In genomic region chr10:62075912-62076311, GRCh38 we compare ENCODE assay signal across 11 cellular contexts.
DNase-seq lines count a peak whose midpoint lies in the region; ATAC-seq and TF ChIP-seq lines count a peak whose summit lies in the region.
"Had no signal": no experiment of that assay in that cellular context is flagged by ENCODE, and none has a peak within 500 bp of the region (broad histone marks: within the 10 kb centered on the region; RNA-seq: fewer than 3 reads in every experiment).

No MANE protein-coding gene starts in this region.

- POLR2A ChIA-PET in Panc1 (lab: Charles Lee) = interaction anchor here (0.6 kb wide), 1 partner anchor 1522 kb away, joined by 3 read pairs; no protein-coding TSS in a partner anchor

- CTCF ChIA-PET in Panc1 (lab: Charles Lee) = no interaction called here

- H4K20me1 ChIP-seq in MM.1S (ENCODE audit: insufficient read depth, low read length) = no peaks in the 10 kb centered on the region

- no peaks in the 10 kb centered on the region for H3K27me3 ChIP-seq in Panc1 (ENCODE audit: control insufficient read depth, insufficient read depth, low read length)
- no peaks in the 10 kb centered on the region for H3K27me3 ChIP-seq in left ventricle myocardium inferior (ENCODE audit: low read depth)
- H3K27me3 ChIP-seq in upper lobe of right lung = no peaks in the 10 kb centered on the region
- H3K27me3 ChIP-seq in MM.1S (replicated peaks; ENCODE audit: insufficient read depth, low read length) = no peaks in the 10 kb centered on the region

- peak; percentile 9 for ATAC-seq in Right ventricle myocardium inferior
- ATAC-seq in Right ventricle myocardium superior (ENCODE audit: poor library complexity) = no peak
- ATAC-seq in Panc1 = no peak
- ATAC-seq in upper lobe of right lung = no peak

- H3K4me3 ChIP-seq in Panc1 (ENCODE audit: low read depth in 2 of 2, low read length in 2 of 2) = no peak overlapping the region
- no peak overlapping the region for H3K4me3 ChIP-seq in left ventricle myocardium inferior
- no peak overlapping the region for H3K4me3 ChIP-seq in upper lobe of right lung
- no peak overlapping the region for H3K4me3 ChIP-seq in MM.1S (ENCODE audit: low read length)

- no peaks in the 10 kb centered on the region for H3K9me3 ChIP-seq in Panc1 (ENCODE audit: control insufficient read depth, insufficient read depth, low read depth, low read length)
- no peaks in the 10 kb centered on the region for H3K9me3 ChIP-seq in left ventricle myocardium inferior (replicated peaks)
- no peaks in the 10 kb centered on the region for H3K9me3 ChIP-seq in upper lobe of right lung
- no peaks in the 10 kb centered on the region for H3K9me3 ChIP-seq in MM.1S (replicated peaks; ENCODE audit: insufficient read depth, low read length)

- TF ChIP-seq CTCF in Panc1 (IDR thresholded peaks at IDR 0.05) = no peak
- no peak for TF ChIP-seq CTCF in left ventricle myocardium inferior (IDR thresholded peaks at IDR 0.05; ENCODE audit: borderline replicate concordance)
- no peak for TF ChIP-seq CTCF in upper lobe of right lung (IDR thresholded peaks at IDR 0.05)
- no peak for TF ChIP-seq CTCF in MM.1S (IDR thresholded peaks at IDR 0.05; ENCODE audit: low read length)

- H3K27ac ChIP-seq in Panc1 (ENCODE audit: low read length) (peak overlapping the region; percentile 14; the same call in 1 of the 2 replicates), left ventricle myocardium inferior (replicated peaks) (peak overlapping the region; percentile 55), upper lobe of right lung (peak overlapping the region; percentile 11), MM.1S (ENCODE audit: low read length) (no peak overlapping the region)
- H3K27ac ChIP-seq: C4-2B had no signal

- H3F3A ChIP-seq in MM.1S (ENCODE audit: insufficient read depth, low read length) = no peaks in the 10 kb centered on the region

- H3K36me3 ChIP-seq in Panc1 (ENCODE audit: control insufficient read depth, insufficient read depth, low read length) (peaks cover 3% of the 10 kb centered on the region), left ventricle myocardium inferior (peaks cover 38% of the 10 kb centered on the region), upper lobe of right lung (peaks cover 39% of the 10 kb centered on the region), MM.1S (replicated peaks; ENCODE audit: insufficient read depth, low read length) (peaks cover 24% of the 10 kb centered on the region)

- BruUV-seq in Panc1 (replicated peaks; lab: Mats Ljungman, UMichigan) = no TSS peak

- H3K9me2 ChIP-seq in MM.1S (replicated peaks; ENCODE audit: insufficient read depth, low read length) = no peaks in the 10 kb centered on the region

- intact Hi-C loops in Right ventricle myocardium inferior (cut with DNase I) (no loop called here), Right ventricle myocardium superior (cut with DNase I) (no loop called here), Panc1 (cut with micrococcal nuclease; ENCODE audit: unreplicated experiment) (no loop called here), left ventricle myocardium inferior (cut with micrococcal nuclease) (no loop called here), upper lobe of right lung (cut with DNase I) (no loop called here)

- peaks cover 98% of the 10 kb centered on the region for H3K79me2 ChIP-seq in MM.1S (ENCODE audit: low read length)

- no peak overlapping the region for H3K9ac ChIP-seq in MM.1S (ENCODE audit: low read length)

- in situ Hi-C loops in Panc1 (cut with HindIII; ENCODE audit: low pct_unique_long_range_greater_than_20kb, low sequenced_read_pairs) = no loop called here

- H3K4me2 ChIP-seq in MM.1S (ENCODE audit: low read depth, low read length) = no peak overlapping the region

- DNase-seq in Right ventricle myocardium inferior (ENCODE audit: missing footprints) (no peak), Right ventricle myocardium superior (no peak), Panc1 (ENCODE audit: low read depth, low spot score) (no peak), left ventricle myocardium inferior (no peak), upper lobe of right lung (no peak), MM.1S (no peak), OCI-M2 (lab: John Stamatoyannopoulos, UW; ENCODE audit: unreplicated experiment) (no peak), AG08396 (ENCODE audit: low spot score) (no peak)
- DNase-seq: HCEC 1CT, small intestine had no signal

- H2AFZ ChIP-seq in MM.1S (ENCODE audit: low read length) = no peak overlapping the region

- peaks cover 14% of the 10 kb centered on the region for H3K4me1 ChIP-seq in Panc1 (ENCODE audit: control insufficient read depth, insufficient read depth, low read length)
- H3K4me1 ChIP-seq in left ventricle myocardium inferior = peaks cover 88% of the 10 kb centered on the region
- H3K4me1 ChIP-seq in upper lobe of right lung = peaks cover 33% of the 10 kb centered on the region
- 0 out of 2 replicates have a peak, but pooled peaks cover 3% of the 10 kb centered on the region for H3K4me1 ChIP-seq in MM.1S (ENCODE audit: low read length)
